In genomic region chr17:14006249-14006942, GRCh38 we compare ENCODE assay signal across 30 cellular contexts.
"Had no signal": no experiment of that assay in that cellular context is flagged by ENCODE, and none has a peak within 500 bp of the region (broad histone marks: within the 10 kb centered on the region; RNA-seq: fewer than 3 reads in every experiment).

No MANE protein-coding gene starts in this region.

- H3K9me3 ChIP-seq: colonic mucosa, esophagus muscularis mucosa, gastroesophageal sphincter had no signal

- H3K4me3 ChIP-seq: colonic mucosa, dorsolateral prefrontal cortex, esophagus muscularis mucosa, gastroesophageal sphincter had no signal

- H3K27me3 ChIP-seq: brain microvascular endothelial cell, colonic mucosa, dorsolateral prefrontal cortex, esophagus muscularis mucosa, gastroesophageal sphincter had no signal

- H3K9me3 Mint-ChIP-seq: activated B cell treated with CpG ODN at 0.5 μM for 24 hours; activated CD8-positive, alpha-beta T cell treated with anti-CD3 and anti-CD28 coated beads for 36 hours; activated T-cell treated with anti-CD3 and anti-CD28 coated beads, Interleukin-2, amount 50 U/mL, for 4 hours had no signal

- H3K4me1 ChIP-seq: colonic mucosa had no signal

- ATAC-seq: activated CD4-positive, CD25-positive, alpha-beta regulatory T cell treated with anti-CD3 and anti-CD28 coated beads, Interleukin-2, amount 50 U/mL, for 24 hours; activated CD8-positive, alpha-beta T cell treated with anti-CD3 and anti-CD28 coated beads for 36 hours; activated T-cell treated with anti-CD3 and anti-CD28 coated beads, Interleukin-2, amount 50 U/mL, for 4 hours; activated T-helper 17 cell treated with anti-CD3 and anti-CD28 coated beads, Interleukin-2, amount 50 U/mL, for 72 hours; gastroesophageal sphincter; T-helper 17 cell had no signal

- H3K36me3 ChIP-seq: brain microvascular endothelial cell, colonic mucosa, esophagus muscularis mucosa, gastroesophageal sphincter, WERI-Rb-1 had no signal

- H3K27ac ChIP-seq: brain microvascular endothelial cell, colonic mucosa, dorsolateral prefrontal cortex, esophagus muscularis mucosa, gastroesophageal sphincter, WERI-Rb-1 had no signal

- H3K27me3 Mint-ChIP-seq: activated B cell treated with CpG ODN at 0.5 μM for 24 hours; activated CD8-positive, alpha-beta T cell treated with anti-CD3 and anti-CD28 coated beads for 36 hours; activated naive CD8-positive, alpha-beta T cell; activated T-helper 17 cell treated with anti-CD3 and anti-CD28 coated beads, Interleukin-2, amount 50 U/mL, for 72 hours had no signal

- H3K4me3 Mint-ChIP-seq: activated B cell treated with CpG ODN at 0.5 μM for 24 hours; activated CD8-positive, alpha-beta T cell treated with anti-CD3 and anti-CD28 coated beads for 36 hours; activated naive CD8-positive, alpha-beta T cell; activated T-cell treated with anti-CD3 and anti-CD28 coated beads, Interleukin-2, amount 50 U/mL, for 4 hours; activated T-helper 17 cell treated with anti-CD3 and anti-CD28 coated beads, Interleukin-2, amount 50 U/mL, for 72 hours; T-helper 17 cell; T-helper 2 cell treated with Interferon-gamma antibody and Interleukin-4, amounts not matched to agents 5 μg/mL and 100 μg/mL, for 36 hours had no signal

- DNase-seq: activated B cell treated with CpG ODN at 0.5 μM for 24 hours; activated CD4-positive, alpha-beta T cell treated with anti-CD3 and anti-CD28 coated beads for 48 hours; activated CD4-positive, alpha-beta T cell treated with anti-CD3 and anti-CD28 coated beads, Interleukin-2, amount 50 U/mL, for 1 hour; activated CD4-positive, alpha-beta T cell treated with anti-CD3 and anti-CD28 coated beads, Interleukin-2, amount 50 U/mL, for 48 hours; activated CD8-positive, alpha-beta memory T cell treated with anti-CD3 and anti-CD28 coated beads for 24 hours; activated CD8-positive, alpha-beta T cell treated with anti-CD3 and anti-CD28 coated beads for 36 hours; activated effector memory CD4-positive, alpha-beta T cell treated with Interleukin-2 at 50 U/mL for 16 hours; activated gamma-delta T cell treated with Interleukin-2 at 50 U/mL for 16 hours; activated naive CD4-positive, alpha-beta T cell treated with anti-CD3 and anti-CD28 coated beads, Interleukin-2, amount 50 U/mL, for 16 hours; activated naive CD4-positive, alpha-beta T cell treated with Interleukin-2 at 50 U/mL for 16 hours; activated T-cell treated with anti-CD3 and anti-CD28 coated beads, Interleukin-2, amount 50 U/mL, for 4 hours; amniotic stem cell; anterior cingulate cortex; brain microvascular endothelial cell; caudate nucleus; colonic mucosa; dorsolateral prefrontal cortex; effector memory CD4-positive, alpha-beta T cell; erythroblast; foreskin melanocyte; T-helper 1 cell; T-helper 17 cell; T1000; WERI-Rb-1 had no signal

- H3K27ac Mint-ChIP-seq: activated B cell treated with CpG ODN at 0.5 μM for 24 hours; activated CD8-positive, alpha-beta T cell treated with anti-CD3 and anti-CD28 coated beads for 36 hours; activated naive CD8-positive, alpha-beta T cell; T-helper 2 cell treated with Interferon-gamma antibody and Interleukin-4, amounts not matched to agents 5 μg/mL and 100 μg/mL, for 36 hours had no signal
